In genomic region chr16:8113843-8114242, GRCh38 we compare ENCODE assay signal across 31 cellular contexts.
"Had no signal": no experiment of that assay in that cellular context is flagged by ENCODE, and none has a peak within 500 bp of the region (broad histone marks: within the 10 kb centered on the region; RNA-seq: fewer than 3 reads in every experiment).

No MANE protein-coding gene starts in this region.

- H3K27me3 ChIP-seq: brain microvascular endothelial cell, esophagus muscularis mucosa, foreskin keratinocyte, gastrocnemius medialis had no signal

- H3K27ac ChIP-seq: brain microvascular endothelial cell, esophagus muscularis mucosa, foreskin keratinocyte, gastrocnemius medialis, WERI-Rb-1 had no signal

- FAIRE-seq: astrocyte, colon had no signal

- ATAC-seq: activated CD4-positive, CD25-positive, alpha-beta regulatory T cell treated with anti-CD3 and anti-CD28 coated beads, Interleukin-2, amount 50 U/mL, for 24 hours; activated CD8-positive, alpha-beta T cell treated with anti-CD3 and anti-CD28 coated beads for 36 hours; activated T-cell treated with anti-CD3 and anti-CD28 coated beads, Interleukin-2, amount 50 U/mL, for 4 hours; activated T-helper 17 cell treated with anti-CD3 and anti-CD28 coated beads, Interleukin-2, amount 50 U/mL, for 72 hours; effector memory CD8-positive, alpha-beta T cell; foreskin keratinocyte; gastrocnemius medialis; T-helper 17 cell had no signal

- H3K4me1 ChIP-seq: esophagus muscularis mucosa, foreskin keratinocyte, gastrocnemius medialis had no signal

- DNase-seq: activated B cell treated with CpG ODN at 0.5 μM for 24 hours; activated CD4-positive, alpha-beta T cell treated with anti-CD3 and anti-CD28 coated beads for 48 hours; activated CD4-positive, alpha-beta T cell treated with anti-CD3 and anti-CD28 coated beads, Interleukin-2, amount 50 U/mL, for 1 hour; activated CD4-positive, alpha-beta T cell treated with anti-CD3 and anti-CD28 coated beads, Interleukin-2, amount 50 U/mL, for 48 hours; activated CD8-positive, alpha-beta memory T cell treated with anti-CD3 and anti-CD28 coated beads for 24 hours; activated CD8-positive, alpha-beta T cell treated with anti-CD3 and anti-CD28 coated beads for 36 hours; activated effector memory CD4-positive, alpha-beta T cell treated with Interleukin-2 at 50 U/mL for 16 hours; activated gamma-delta T cell treated with Interleukin-2 at 50 U/mL for 16 hours; activated naive CD4-positive, alpha-beta T cell treated with anti-CD3 and anti-CD28 coated beads, Interleukin-2, amount 50 U/mL, for 16 hours; activated naive CD4-positive, alpha-beta T cell treated with Interleukin-2 at 50 U/mL for 16 hours; activated T-cell treated with anti-CD3 and anti-CD28 coated beads, Interleukin-2, amount 50 U/mL, for 4 hours; amniotic stem cell; anterior cingulate cortex; brain microvascular endothelial cell; caudate nucleus; cortex of kidney; dermis blood vessel endothelial cell; effector CD4-positive, alpha-beta T cell; effector memory CD8-positive, alpha-beta T cell; erythroblast; foreskin keratinocyte; gastrocnemius medialis; T-helper 1 cell; T-helper 17 cell; T1000; WERI-Rb-1 had no signal

- H3K4me3 ChIP-seq: esophagus muscularis mucosa, gastrocnemius medialis had no signal

- H3K9me3 ChIP-seq: gastrocnemius medialis had no signal

- H3K36me3 ChIP-seq: brain microvascular endothelial cell, esophagus muscularis mucosa, gastrocnemius medialis, WERI-Rb-1 had no signal
